ENCODE assay signal across 13 cellular contexts in the genomic region with DNA sequence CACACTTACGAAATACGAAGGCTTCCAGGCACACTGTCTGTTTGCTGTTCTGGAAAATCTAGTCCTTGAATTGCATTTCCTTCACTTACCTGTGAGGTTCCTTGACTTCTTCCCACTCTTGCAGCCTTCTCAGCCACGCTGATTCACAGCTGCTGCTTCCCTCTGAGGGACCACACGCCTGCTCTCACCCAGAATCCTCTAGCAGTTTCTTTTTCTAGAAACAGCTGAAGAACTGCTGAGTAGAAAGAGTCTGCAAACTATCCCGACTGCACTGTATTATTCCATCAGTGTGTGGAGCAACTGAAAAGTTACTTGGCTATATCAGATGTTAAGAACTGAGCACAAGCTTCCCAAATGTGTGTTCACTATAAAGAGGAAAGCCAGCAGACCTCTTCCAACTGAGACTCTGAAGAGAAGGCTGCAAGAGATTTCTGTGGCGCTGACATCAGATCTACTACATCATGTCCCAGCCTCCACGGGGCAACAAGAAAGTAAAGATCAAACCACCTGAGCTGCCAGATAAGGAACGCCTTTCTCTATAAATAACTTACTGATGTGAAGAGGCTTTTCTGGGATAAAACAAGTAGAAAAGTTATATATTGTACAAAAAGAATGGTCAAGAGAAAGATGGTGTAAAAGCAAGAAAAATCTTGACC.
A peak's percentile ranks its signal among the peaks of the same experiment; 100 is the strongest.
DNase-seq lines count a peak whose midpoint lies in the region; ATAC-seq and TF ChIP-seq lines count a peak whose summit lies in the region.
"Had no signal": no experiment of that assay in that cellular context is flagged by ENCODE, and none has a peak within 500 bp of the region (broad histone marks: within the 10 kb centered on the region; RNA-seq: fewer than 3 reads in every experiment).

No MANE protein-coding gene starts in this region.

- peaks cover 39% of the 10 kb centered on the region for H3K4me1 Mint-ChIP-seq in activated naive CD8-positive, alpha-beta T cell treated with anti-CD3 and anti-CD28 coated beads, Interleukin-2, amount 50 U/mL, for 24 hours

- intact Hi-C loops in sigmoid colon (cut with DNase I) = no loop called here

- no peak for ATAC-seq in activated naive CD8-positive, alpha-beta T cell treated with anti-CD3 and anti-CD28 coated beads, Interleukin-2, amount 50 U/mL, for 24 hours

- H3K27ac ChIP-seq in HUES48 (ENCODE audit: low read depth, low read length) = peak overlapping the region; percentile 28
- H3K27ac ChIP-seq in sigmoid colon = peak overlapping the region in 3 of 4 donors; percentile 2 to 63 (median 19)

- H3K4me3 Mint-ChIP-seq in activated naive CD8-positive, alpha-beta T cell treated with anti-CD3 and anti-CD28 coated beads, Interleukin-2, amount 50 U/mL, for 24 hours = no peak overlapping the region
- H3K4me3 Mint-ChIP-seq: CD8-positive, alpha-beta memory T cell had no signal

- TF ChIP-seq POLR2A in sigmoid colon (IDR thresholded peaks at IDR 0.05) = no peak

- 62 to 82% methylated on average over 8 of the region's 8 CpGs for WGBS in sigmoid colon, 2 donors

- 0 out of 2 replicates have a peak, but pooled peaks cover 3% of the 10 kb centered on the region for H3K36me3 ChIP-seq in HUES48 (ENCODE audit: control insufficient read depth, insufficient read depth, low read length)
- H3K36me3 ChIP-seq in sigmoid colon = no peaks in the 10 kb centered on the region

- H3K4me3 ChIP-seq in HUES48 (ENCODE audit: low read depth, low read length) = no peak overlapping the region
- no peak overlapping the region for H3K4me3 ChIP-seq in sigmoid colon

- H3K9me3 Mint-ChIP-seq in activated naive CD8-positive, alpha-beta T cell treated with anti-CD3 and anti-CD28 coated beads, Interleukin-2, amount 50 U/mL, for 24 hours = peaks cover 7% of the 10 kb centered on the region
- H3K9me3 Mint-ChIP-seq: CD8-positive, alpha-beta memory T cell had no signal

- no peak for TF ChIP-seq CTCF in sigmoid colon (IDR thresholded peaks at IDR 0.05)

- H3K27me3 ChIP-seq in HUES48 (ENCODE audit: control insufficient read depth, insufficient read depth, low read length) (no peaks in the 10 kb centered on the region), sigmoid colon (no peaks in the 10 kb centered on the region)

- no peaks in the 10 kb centered on the region for H3K27me3 Mint-ChIP-seq in activated naive CD8-positive, alpha-beta T cell treated with anti-CD3 and anti-CD28 coated beads, Interleukin-2, amount 50 U/mL, for 24 hours
- H3K27me3 Mint-ChIP-seq: CD8-positive, alpha-beta memory T cell had no signal

- peaks cover 16% of the 10 kb centered on the region for H3K36me3 Mint-ChIP-seq in activated naive CD8-positive, alpha-beta T cell treated with anti-CD3 and anti-CD28 coated beads, Interleukin-2, amount 50 U/mL, for 24 hours (ENCODE audit: low read depth)

- H3K4me1 ChIP-seq in HUES48 (ENCODE audit: control insufficient read depth, insufficient read depth, low read length) (peaks cover 40% of the 10 kb centered on the region), sigmoid colon (peaks cover 0 to 30% (median 21%) of the 10 kb centered on the region in 4 donors)

- no peak for DNase-seq in activated naive CD8-positive, alpha-beta T cell treated with anti-CD3 and anti-CD28 coated beads, Interleukin-2, amount 50 U/mL, for 24 hours
- peak; percentile 67 for DNase-seq in inferior parietal cortex (ENCODE audit: extremely low spot score)
- DNase-seq in sigmoid colon = no peak
- DNase-seq in activated CD8-positive, alpha-beta memory T cell treated with anti-CD3 and anti-CD28 coated beads, Interleukin-2, amount 50 U/mL, for 48 hours = no peak
- no peak for DNase-seq in NCI-H146 (lab: John Stamatoyannopoulos, UW)
- no peak for DNase-seq in NCI-H446 (lab: John Stamatoyannopoulos, UW)
- DNase-seq: activated T-cell treated with anti-CD3 and anti-CD28 coated beads for 4 hours; CD8-positive, alpha-beta memory T cell; HCEC 1CT; midbrain; NCI-H1105; NCI-H524 treated with DMSO at 0.1 percent for 48 hours had no signal

- no peak for TF ChIP-seq EP300 in sigmoid colon (IDR thresholded peaks at IDR 0.05)

- H3K9me3 ChIP-seq in HUES48 (ENCODE audit: control insufficient read depth, insufficient read depth, low read length) (no peaks in the 10 kb centered on the region), sigmoid colon (no peaks in the 10 kb centered on the region)

- H3K9ac ChIP-seq in HUES48 (ENCODE audit: low read depth, low read length) = no peak overlapping the region

- peak overlapping the region; percentile 33 for H3K27ac Mint-ChIP-seq in activated naive CD8-positive, alpha-beta T cell treated with anti-CD3 and anti-CD28 coated beads, Interleukin-2, amount 50 U/mL, for 24 hours
